In genomic region chr3:155619118-155619915, GRCh38 we compare ENCODE assay signal across 14 cellular contexts.
"Had no signal": no experiment of that assay in that cellular context is flagged by ENCODE, and none has a peak within 500 bp of the region (broad histone marks: within the 10 kb centered on the region; RNA-seq: fewer than 3 reads in every experiment).

No MANE protein-coding gene starts in this region.

- H3K4me3 ChIP-seq: colonic mucosa, heart left ventricle, tibial artery had no signal

- H3K9me3 ChIP-seq: colonic mucosa, tibial artery had no signal

- ATAC-seq: activated T-helper 17 cell treated with anti-CD3 and anti-CD28 coated beads, Interleukin-2, amount 50 U/mL, for 72 hours; heart left ventricle; natural killer cell; right cardiac atrium; stimulated activated effector memory CD8-positive, alpha-beta T cell treated with anti-CD3 and anti-CD28 coated beads, Interleukin-12 subunit alpha, Interleukin-12 subunit beta, amount 100 ng/mL, for 72 hours had no signal

- FAIRE-seq: frontal cortex had no signal

- DNase-seq: activated CD4-positive, alpha-beta T cell treated with anti-CD3 and anti-CD28 coated beads, Interleukin-2, amount 50 U/mL, for 1 hour; activated naive CD4-positive, alpha-beta T cell treated with anti-CD3 and anti-CD28 coated beads for 36 hours; activated T-cell treated with anti-CD3 and anti-CD28 coated beads for 4 hours; caudate nucleus; colonic mucosa; effector CD4-positive, alpha-beta T cell; heart left ventricle; natural killer cell; occipital lobe; right cardiac atrium; tibial artery had no signal

- H3K27ac ChIP-seq: colonic mucosa, heart left ventricle, tibial artery had no signal

- H3K27me3 ChIP-seq: colonic mucosa, heart left ventricle, tibial artery had no signal

- H3K4me1 ChIP-seq: colonic mucosa, heart left ventricle, tibial artery had no signal

- H3K36me3 ChIP-seq: colonic mucosa, heart left ventricle, tibial artery had no signal
